In genomic region chr7:155352076-155352752, GRCh38 we compare ENCODE assay signal across 24 cellular contexts. TPM values are rescaled to one million over a fixed set of nuclear protein-coding genes. Genes with fewer than 3 reads are reported as not detected.
DNase-seq lines count a peak whose midpoint lies in the region; ATAC-seq, FAIRE-seq and TF ChIP-seq lines count a peak whose summit lies in the region.
"Had no signal": no experiment of that assay in that cellular context is flagged by ENCODE, and none has a peak within 500 bp of the region (broad histone marks: within the 10 kb centered on the region; RNA-seq: fewer than 3 reads in every experiment).

No MANE protein-coding gene starts in this region.

- H3K4me2 ChIP-seq in HepG2 (ENCODE audit: low read depth, low read length) (no peak overlapping the region), osteoblast (ENCODE audit: insufficient read depth, low read length) (no peak overlapping the region)

- H3K27ac ChIP-seq in right lobe of liver: no peak overlapping the region
- no peak overlapping the region for H3K27ac ChIP-seq in HepG2 (ENCODE audit: extremely low read length, insufficient read depth, low read length)
- no peak overlapping the region for H3K27ac ChIP-seq in kidney (ENCODE audit: low read depth in 2 of 2, low read length in 2 of 2)
- no peak overlapping the region for H3K27ac ChIP-seq in osteoblast (ENCODE audit: low read depth, low read length)
- no peak overlapping the region for H3K27ac ChIP-seq in testis
- H3K27ac ChIP-seq: C4-2B had no signal

- TF ChIP-seq RAD21 in HepG2 (CRISPR knock-in tag; IDR thresholded peaks at IDR 0.05): no peak

- BruUV-seq in HepG2 (replicated peaks; lab: Mats Ljungman, UMichigan): no TSS peak

- in situ Hi-C loops in HepG2 (cut with HindIII; ENCODE audit: extremely low pct_ligation_motif_present, low pct_unique_long_range_greater_than_20kb): no loop called here

- H3K4me3 ChIP-seq in right lobe of liver (no peak overlapping the region), HepG2 (replicated peaks in 1 of 3; ENCODE audit: insufficient read depth in 1 of 3, low read depth in 2 of 3, low read length in 3 of 3) (no peak overlapping the region), kidney (ENCODE audit: low read length in 2 of 2) (no peak overlapping the region), osteoblast (ENCODE audit: insufficient read depth, low read length) (no peak overlapping the region), testis (no peak overlapping the region)

- DNase-seq in right lobe of liver (peak in 2 of 3 donors; percentile 30 to 39), HepG2 (ENCODE audit: low spot score) (no peak), kidney (peak; percentile 58), osteoblast (ENCODE audit: insufficient read length, low spot score, missing footprints) (peak; percentile 71), testis (peak; percentile 13), GF-D8 (lab: John Stamatoyannopoulos, UW) (no peak), NCI-H2196 treated with DMSO at 0.1 percent for 48 hours (lab: John Stamatoyannopoulos, UW; ENCODE audit: unreplicated experiment) (no peak)
- DNase-seq: AML-193, Calu3, DMS153, GOT3, Karpas-422, NCI-H1417, NCI-H1694 treated with DMSO at 0.1 percent for 48 hours, NCI-H2081 treated with DMSO at 0.1 percent for 48 hours, NCI-H2171 treated with DMSO at 0.1 percent for 48 hours, NCI-H446 treated with DMSO at 0.1 percent for 48 hours, NCI-H526 treated with DMSO at 0.1 percent for 48 hours, Right ventricle myocardium superior had no signal

- H3K79me2 ChIP-seq in HepG2 (ENCODE audit: insufficient read depth, low read length) (no peaks in the 10 kb centered on the region), osteoblast (ENCODE audit: insufficient read depth, low read length) (no peaks in the 10 kb centered on the region)

- H2AFZ ChIP-seq in HepG2 (ENCODE audit: low read length): no peak overlapping the region
- no peak overlapping the region for H2AFZ ChIP-seq in osteoblast (ENCODE audit: low read length)

- ATAC-seq in right lobe of liver: peak in 1 of 4 donors; percentile 16
- no peak for ATAC-seq in HepG2
- ATAC-seq in HG03039 (IDR thresholded peaks at IDR 0.05; ENCODE audit: unreplicated experiment): no peak
- ATAC-seq: HCT116 had no signal

- POLR2A ChIA-PET in HepG2 (lab: Yijun Ruan, JAX): no interaction called here

- H3K36me3 ChIP-seq in right lobe of liver (no peaks in the 10 kb centered on the region), HepG2 (replicated peaks in 1 of 2; ENCODE audit: control insufficient read depth in 1 of 2, insufficient read depth in 2 of 2, low read length in 2 of 2) (no peaks in the 10 kb centered on the region), kidney (ENCODE audit: control insufficient read depth in 1 of 2, insufficient read depth in 2 of 2, low read length in 2 of 2) (no peaks in the 10 kb centered on the region), osteoblast (ENCODE audit: insufficient read depth, low read length) (no peaks in the 10 kb centered on the region), testis (ENCODE audit: low read depth, missing control alignments) (no peaks in the 10 kb centered on the region)

- H3K9me3 ChIP-seq in right lobe of liver (no peaks in the 10 kb centered on the region), HepG2 (ENCODE audit: low read length) (no peaks in the 10 kb centered on the region), kidney (ENCODE audit: control insufficient read depth in 1 of 2, low read length in 2 of 2) (no peaks in the 10 kb centered on the region), osteoblast (ENCODE audit: low read depth, low read length) (no peaks in the 10 kb centered on the region), testis (no peaks in the 10 kb centered on the region)

- H3K27me3 ChIP-seq in right lobe of liver: no peaks in the 10 kb centered on the region
- peaks cover 2 to 23% of the 10 kb centered on the region in 2 experiments; a peak in 3 of 5 replicates for H3K27me3 ChIP-seq in HepG2 (ENCODE audit: control insufficient read depth in 1 of 2, insufficient read depth in 2 of 2, low read length in 2 of 2)
- H3K27me3 ChIP-seq in osteoblast (ENCODE audit: insufficient read depth, low read length): no peaks in the 10 kb centered on the region
- no peaks in the 10 kb centered on the region for H3K27me3 ChIP-seq in testis

- H3K9ac ChIP-seq in HepG2 (ENCODE audit: insufficient read depth, low read depth, low read length) (no peak overlapping the region), kidney (ENCODE audit: low read length in 2 of 2) (no peak overlapping the region)

- CTCF ChIA-PET in HepG2 (lab: Yijun Ruan, JAX; ENCODE audit: low intra/inter-chr PET ratio, low total read pairs): no interaction called here

- FAIRE-seq in HepG2 (lab: Jason Lieb, UNC): no peak
- no peak for FAIRE-seq in kidney (lab: Jason Lieb, UNC)
- FAIRE-seq: G401.6, HTR-8/SVneo had no signal

- TF ChIP-seq POLR2A in right lobe of liver (IDR thresholded peaks at IDR 0.05): no peak
- no peak for TF ChIP-seq POLR2A in HepG2 (IDR thresholded peaks at IDR 0.05; ENCODE audit: insufficient read depth in 1 of 2, low read depth in 2 of 2, low read length in 2 of 2)
- TF ChIP-seq POLR2A in testis (IDR thresholded peaks at IDR 0.05): no peak

- H4K20me1 ChIP-seq in HepG2 (ENCODE audit: insufficient read depth, low read length): no peaks in the 10 kb centered on the region
- H4K20me1 ChIP-seq in osteoblast (ENCODE audit: insufficient read depth, low read length): no peaks in the 10 kb centered on the region

- WGBS in right lobe of liver (ENCODE audit: insufficient coverage, low coverage, low lambda C conversion rate, missing lambda C conversion rate): 74% methylated on average over 12 of the region's 21 CpGs
- 34% methylated on average over 16 of the region's 21 CpGs for WGBS in HepG2 (ENCODE audit: low lambda C conversion rate)
- 88% methylated on average over 21 of the region's 21 CpGs for WGBS in testis, 2 donors

- TF ChIP-seq EP300 in HepG2 (IDR thresholded peaks at IDR 0.05; ENCODE audit: low read depth in 2 of 2, low read length in 2 of 2): no peak
- TF ChIP-seq EP300 in HepG2 (CRISPR knock-in tag; IDR thresholded peaks at IDR 0.05; ENCODE audit: borderline replicate concordance): no peak

- intact Hi-C loops in right lobe of liver (cut with DNase I) (loop anchor here (5.0 to 10.0 kb wide), 3 partner anchors 157 to 447 kb away; no protein-coding TSS in a partner anchor), HepG2 (cut with micrococcal nuclease; ENCODE audit: unreplicated experiment) (no loop called here), kidney (cut with DNase I) (loop anchor here (10.0 kb wide), 1 partner anchor 427 kb away; no protein-coding TSS in a partner anchor), testis (cut with DNase I; ENCODE audit: low total_unique reads) (no loop called here)

- TF ChIP-seq CTCF in right lobe of liver (IDR thresholded peaks at IDR 0.05) (no peak), HepG2 (CRISPR knock-in tag; IDR thresholded peaks at IDR 0.05) (no peak), kidney (IDR thresholded peaks at IDR 0.05; ENCODE audit: borderline replicate concordance, extremely low read depth, insufficient read depth) (no peak), osteoblast (IDR thresholded peaks at IDR 0.05; ENCODE audit: extremely low read depth, low read depth, low read length) (no peak), testis (IDR thresholded peaks at IDR 0.05) (no peak)

- no peaks in the 10 kb centered on the region for H3K4me1 ChIP-seq in right lobe of liver
- no peaks in the 10 kb centered on the region for H3K4me1 ChIP-seq in HepG2 (ENCODE audit: insufficient read depth, low read length)
- no peaks in the 10 kb centered on the region for H3K4me1 ChIP-seq in kidney (ENCODE audit: control insufficient read depth in 1 of 2, insufficient read depth in 1 of 2, low read depth in 1 of 2, low read length in 2 of 2)
- H3K4me1 ChIP-seq in osteoblast (ENCODE audit: insufficient read depth, low read length): peaks cover 2% of the 10 kb centered on the region
- no peaks in the 10 kb centered on the region for H3K4me1 ChIP-seq in testis

TF ChIP-seq in HepG2, 621 proteins besides CTCF, POLR2A, EP300 and RAD21 (continues in another document):
- no peak for TF ChIP-seq HDAC1 (CRISPR knock-in tag; IDR thresholded peaks at IDR 0.05)

RNA-seq across cellular contexts. Expression of gene INSIG1, which starts 54.5 kb away (rescaled TPM):
- total RNA-seq in right lobe of liver (100 to 1,000 TPM; 130 to 625 (median 205) TPM), HepG2 (2016; rRNA removed; fragmentation: Illumina TruSeq; extraction: Trizol) (0.11 and 0.20 TPM in 2 replicates), kidney (24.6 TPM), osteoblast (835 and 847 TPM in 2 replicates), testis (100 to 1,000 TPM in 1 of 2 donors, 10 to 100 TPM in 1; 89.7 to 118 TPM)
- 0.26 TPM in 1 of 2 replicates, not detected in the other for total RNA-seq in HepG2 (2016; cell fraction: cytosol; rRNA removed; fragmentation: Illumina TruSeq; extraction: Trizol; ENCODE audit: low read depth)
- total RNA-seq in HepG2 (2016; cell fraction: insoluble cytoplasmic fraction; rRNA removed; fragmentation: Illumina TruSeq; extraction: Trizol): 0.09 and 0.13 TPM in 2 replicates
- 0.09 and 0.48 TPM in 2 replicates for total RNA-seq in HepG2 (2016; cell fraction: membrane; rRNA removed; fragmentation: Illumina TruSeq; extraction: Trizol)
- not detected in 2 replicates for total RNA-seq in HepG2 (2016; cell fraction: nucleus; rRNA removed; fragmentation: Illumina TruSeq; extraction: Trizol)
- polyA plus RNA-seq in HepG2 (2011; rRNA removed) (0.07 and 0.16 TPM in 2 replicates), kidney (ENCODE audit: insufficient read depth, low read depth, low replicate concordance) (25.7 TPM), testis (ENCODE audit: insufficient read depth, low read depth, low replicate concordance) (52.7 TPM)
- polyA plus RNA-seq in HepG2 (2011; cell fraction: cytosol; rRNA removed): 0.10 and 0.17 TPM in 2 replicates
- 0.10 and 0.23 TPM in 2 replicates for polyA plus RNA-seq in HepG2 (2011; cell fraction: nucleus; rRNA removed)
- polyA plus RNA-seq in HepG2 (2012): 0.08 and 0.17 TPM in 2 replicates
- polyA plus RNA-seq in HepG2 (2016; cell fraction: cytosol; fragmentation: Illumina TruSeq; extraction: Trizol; ENCODE audit: low read depth): 0.03 TPM in 1 of 2 replicates, not detected in the other
- 0.10 TPM in 1 of 2 replicates, not detected in the other for polyA plus RNA-seq in HepG2 (2016; cell fraction: insoluble cytoplasmic fraction; fragmentation: Illumina TruSeq; extraction: Trizol; ENCODE audit: low read depth)
- 0.13 TPM in 1 of 2 replicates, not detected in the other for polyA plus RNA-seq in HepG2 (2016; cell fraction: membrane; fragmentation: Illumina TruSeq; extraction: Trizol; ENCODE audit: low read depth)
- 0.25 TPM in 1 of 2 replicates, not detected in the other for polyA plus RNA-seq in HepG2 (2016; cell fraction: nucleus; fragmentation: Illumina TruSeq; extraction: Trizol; ENCODE audit: insufficient read depth, low read depth)
- 0.60 and 64.4 TPM in 2 replicates for polyA minus RNA-seq in HepG2 (2011; rRNA and poly(A)+ RNA removed; ENCODE audit: low replicate concordance)
- polyA minus RNA-seq in HepG2 (2011; cell fraction: cytosol; rRNA and poly(A)+ RNA removed): 0.30 and 0.35 TPM in 2 replicates
- polyA minus RNA-seq in HepG2 (2011; cell fraction: nucleus; rRNA and poly(A)+ RNA removed): 0.25 and 0.52 TPM in 2 replicates

Comparison
In these comparisons a context has a peak if more than half of its experiments do, and no peak if none do; other contexts are left out.
1. DNase-seq: peak in right lobe of liver (2 of 3), kidney (single experiment), osteoblast (single experiment) and testis (single experiment); none in HepG2 (single experiment), GF-D8 (single experiment) and NCI-H2196 treated with DMSO at 0.1 percent for 48 hours (single experiment).
2. RNA of gene INSIG1, which starts 54.5 kb away (total RNA-seq): 835 to 847 TPM in osteoblast, 130 to 625 TPM in right lobe of liver, 89.7 to 118 TPM in testis and 24.6 TPM in kidney (single experiment); 0.09 to 0.48 TPM in HepG2; every median in the first group is over 10 times any median in the second.
3. intact Hi-C loops: an anchor here in right lobe of liver (5.0 to 10.0 kb wide) and kidney (10.0 kb wide); none called in HepG2 and testis.